Comparison of ENCODE assay signal across 1 cellular context in genomic region chrX:67636532-67636931, GRCh38.
TF ChIP-seq lines count a peak whose summit lies in the region.

No MANE protein-coding gene starts in this region.

TF ChIP-seq in H1, 55 proteins besides CTCF, POLR2A, EP300 and RAD21:
- TF ChIP-seq ATF3 (IDR thresholded peaks at IDR 0.05; ENCODE audit: insufficient read depth, low read depth, low read length) (no peak), JUND (IDR thresholded peaks at IDR 0.05; ENCODE audit: low read length) (peak; percentile 39; the same call in 1 of the 2 replicates)
TF ChIP-seq in H1: peak in this region for 1.
